ENCODE assay signal across 14 cellular contexts in the genomic region with DNA sequence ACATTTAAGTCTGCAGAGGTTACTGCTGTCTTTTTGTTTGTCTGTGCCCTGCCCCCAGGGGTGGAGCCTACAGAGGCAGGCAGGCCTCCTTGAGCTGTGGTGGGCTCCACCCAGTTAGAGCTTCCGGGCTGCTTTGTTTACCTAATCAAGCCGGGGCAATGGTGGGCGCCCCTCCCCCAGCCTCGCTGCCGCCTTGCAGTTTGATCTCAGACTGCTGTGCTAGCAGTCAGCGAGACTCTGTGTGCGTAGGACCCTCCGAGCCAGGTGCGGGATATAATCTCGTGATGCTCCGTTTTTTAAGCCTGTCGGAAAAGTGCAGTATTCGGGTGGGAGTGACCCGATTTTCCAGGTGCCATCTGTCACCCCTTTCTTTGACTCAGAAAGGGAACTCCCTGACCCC. TPM values are rescaled to one million over a fixed set of nuclear protein-coding genes. Genes with fewer than 3 reads are reported as not detected.
DNase-seq lines count a peak whose midpoint lies in the region; ATAC-seq, FAIRE-seq and TF ChIP-seq lines count a peak whose summit lies in the region.
"Not testable (repeated sequence)": the region's sequence is repeated elsewhere in the genome, so short reads cannot be mapped to it uniquely, and the experiment has no call there.
"Had no signal": no experiment of that assay in that cellular context is flagged by ENCODE, and none has a peak within 500 bp of the region (broad histone marks: within the 10 kb centered on the region; RNA-seq: fewer than 3 reads in every experiment).

No MANE protein-coding gene starts in this region.

- not testable (repeated sequence) for H3F3A ChIP-seq in SK-N-SH (replicated peaks; ENCODE audit: insufficient read depth)

- not testable (repeated sequence) for H3K79me1 ChIP-seq in neuronal stem cell (ENCODE audit: low read depth, low read length)

- CTCF ChIA-PET in SK-N-SH (lab: Yijun Ruan, JAX); HepG2 (lab: Yijun Ruan, JAX; ENCODE audit: low intra/inter-chr PET ratio, low total read pairs): not testable (repeated sequence)

- not testable (repeated sequence) for TF ChIP-seq RAD21 in SK-N-SH (IDR thresholded peaks at IDR 0.05; ENCODE audit: low read length); HepG2 (CRISPR knock-in tag; IDR thresholded peaks at IDR 0.05)

- TF ChIP-seq EP300 in SK-N-SH (IDR thresholded peaks at IDR 0.05; ENCODE audit: borderline replicate concordance in 1 of 2, low read depth in 1 of 2, low read length in 1 of 2); HepG2 (IDR thresholded peaks at IDR 0.05; ENCODE audit: low read depth in 2 of 2, low read length in 2 of 2); HepG2 (CRISPR knock-in tag; IDR thresholded peaks at IDR 0.05; ENCODE audit: borderline replicate concordance): not testable (repeated sequence)

- not testable (repeated sequence) for H4K91ac ChIP-seq in neuronal stem cell (ENCODE audit: low read depth, low read length, poor library complexity)

- TF ChIP-seq CTCF in KMS-11 (conservative IDR thresholded peaks at IDR 0.05; ENCODE audit: low read depth, low read length); SK-N-SH (IDR thresholded peaks at IDR 0.05); chondrocyte (IDR thresholded peaks at IDR 0.05); glutamatergic neuron (IDR thresholded peaks at IDR 0.05; ENCODE audit: partially characterized antibody, unreplicated experiment); HepG2 (CRISPR knock-in tag; IDR thresholded peaks at IDR 0.05): not testable (repeated sequence)

- H3K4ac ChIP-seq in neuronal stem cell (ENCODE audit: low read length), result not testable (repeated sequence)

- H2AFZ ChIP-seq in KMS-11 (ENCODE audit: low read depth), result peak overlapping the region; percentile 56; the same call in 1 of the 2 replicates
- H2AFZ ChIP-seq in SK-N-SH (ENCODE audit: low read depth); HepG2 (ENCODE audit: low read length): not testable (repeated sequence)
- peak overlapping the region; percentile 76 for H2AFZ ChIP-seq in neuronal stem cell (ENCODE audit: low read length)

- H3K36me3 ChIP-seq in KMS-11 (ENCODE audit: insufficient read depth); SK-N-SH (replicated peaks in 1 of 2; ENCODE audit: control insufficient read depth in 1 of 2, insufficient read depth in 2 of 2, low read length in 1 of 2); HepG2 (replicated peaks in 1 of 2; ENCODE audit: control insufficient read depth in 1 of 2, insufficient read depth in 2 of 2, low read length in 2 of 2); neuronal stem cell (replicated peaks in 1 of 2; ENCODE audit: control insufficient read depth in 2 of 2, insufficient read depth in 2 of 2, low read length in 2 of 2): not testable (repeated sequence)

- in situ Hi-C loops in HepG2 (cut with HindIII; ENCODE audit: extremely low pct_ligation_motif_present, low pct_unique_long_range_greater_than_20kb), result not testable (repeated sequence)

- not testable (repeated sequence) for H3K14ac ChIP-seq in neuronal stem cell (ENCODE audit: low read length)

- not testable (repeated sequence) for H2BK12ac ChIP-seq in neuronal stem cell (ENCODE audit: low read length)

- POLR2A ChIA-PET in SK-N-SH (lab: Yijun Ruan, JAX); HepG2 (lab: Yijun Ruan, JAX): not testable (repeated sequence)

- not testable (repeated sequence) for H3K27ac Mint-ChIP-seq in chondrocyte (ENCODE audit: unreplicated experiment)
- peak overlapping the region; percentile 82 for H3K27ac Mint-ChIP-seq in glutamatergic neuron (ENCODE audit: unreplicated experiment)

- peak; percentile 59 for DNase-seq in ELF-1 (ENCODE audit: low read depth, low spot score)
- not testable (repeated sequence) for DNase-seq in SK-N-SH; chondrocyte (ENCODE audit: low spot score); HepG2 (ENCODE audit: low spot score); neuronal stem cell (ENCODE audit: low spot score)
- DNase-seq in glutamatergic neuron, result peak; percentile 48

- peak overlapping the region; percentile 28; the same call in 1 of the 2 replicates for H3K27ac ChIP-seq in KMS-11
- H3K27ac ChIP-seq in SK-N-SH (ENCODE audit: low read depth in 2 of 2, low read length in 1 of 2); HepG2 (ENCODE audit: extremely low read length, insufficient read depth, low read length); neuronal stem cell (replicated peaks; ENCODE audit: low read length): not testable (repeated sequence)

- H3K27me3 ChIP-seq in KMS-11 (ENCODE audit: insufficient read depth, low read depth); SK-N-SH (ENCODE audit: insufficient read depth); HepG2 (ENCODE audit: control insufficient read depth in 1 of 2, insufficient read depth in 2 of 2, low read length in 2 of 2); neuronal stem cell (ENCODE audit: control insufficient read depth in 3 of 3, insufficient read depth in 3 of 3, low read depth in 1 of 3, low read length in 3 of 3): not testable (repeated sequence)

- TF ChIP-seq POLR2A in HepG2 (IDR thresholded peaks at IDR 0.05; ENCODE audit: insufficient read depth in 1 of 2, low read depth in 2 of 2, low read length in 2 of 2), result not testable (repeated sequence)

- not testable (repeated sequence) for H3K23ac ChIP-seq in neuronal stem cell (ENCODE audit: low read depth, low read length, poor library complexity)

- H3K4me1 ChIP-seq in KMS-11 (ENCODE audit: low read depth, poor library complexity, severe bottlenecking); SK-N-SH (ENCODE audit: control insufficient read depth in 1 of 2, insufficient read depth in 2 of 2, low read depth in 1 of 2, low read length in 1 of 2); HepG2 (ENCODE audit: insufficient read depth, low read length); neuronal stem cell (ENCODE audit: control insufficient read depth in 2 of 2, insufficient read depth in 1 of 2, low read depth in 1 of 2, low read length in 2 of 2): not testable (repeated sequence)

- H3K4me3 ChIP-seq in KMS-11 (IDR thresholded peaks at IDR 0.05; ENCODE audit: insufficient read depth, low read depth, low read length); HepG2 (replicated peaks in 1 of 3; ENCODE audit: insufficient read depth in 1 of 3, low read depth in 2 of 3, low read length in 3 of 3); neuronal stem cell (ENCODE audit: low read length in 2 of 2): not testable (repeated sequence)
- H3K4me3 ChIP-seq in SK-N-SH (ENCODE audit: low read depth in 2 of 2, low read length in 1 of 2), result peak overlapping the region; percentile 20 to 40; a peak in 3 of 4 replicates

- H3K36me3 Mint-ChIP-seq in chondrocyte (ENCODE audit: low read depth); glutamatergic neuron (ENCODE audit: unreplicated experiment): not testable (repeated sequence)

- H3K4me1 Mint-ChIP-seq in chondrocyte (ENCODE audit: low read depth); glutamatergic neuron (ENCODE audit: low read depth, unreplicated experiment): not testable (repeated sequence)

- H3K79me2 ChIP-seq in KMS-11 (ENCODE audit: insufficient read depth, low read depth); SK-N-SH (ENCODE audit: insufficient read depth); HepG2 (ENCODE audit: insufficient read depth, low read length): not testable (repeated sequence)

- H3K9me3 Mint-ChIP-seq in chondrocyte (ENCODE audit: low read depth); glutamatergic neuron (ENCODE audit: unreplicated experiment): not testable (repeated sequence)

- 5% methylated on average over 11 of the region's 14 CpGs for WGBS in SK-N-SH (ENCODE audit: low lambda C conversion rate)
- no CpG with 5 or more reads among the region's 14 CpGs for WGBS in HepG2 (ENCODE audit: low lambda C conversion rate)
- WGBS in neuronal stem cell (ENCODE audit: extremely low coverage in 2 of 2, insufficient read length in 2 of 2, insufficient replicate concordance in 1 of 2), 2 donors, result no CpG with 5 or more reads among the region's 14 CpGs

- not testable (repeated sequence) for H3K9me3 ChIP-seq in SK-N-SH; HepG2 (ENCODE audit: low read length); neuronal stem cell (replicated peaks in 1 of 2; ENCODE audit: control insufficient read depth in 2 of 2, insufficient read depth in 1 of 2, low read depth in 1 of 2, low read length in 2 of 2)

- not testable (repeated sequence) for H2AK5ac ChIP-seq in neuronal stem cell (ENCODE audit: low read depth, low read length)

- not testable (repeated sequence) for H4K8ac ChIP-seq in neuronal stem cell (ENCODE audit: low read depth, low read length)

- H4K20me1 ChIP-seq in KMS-11 (ENCODE audit: insufficient read depth); SK-N-SH (ENCODE audit: insufficient read depth); HepG2 (ENCODE audit: insufficient read depth, low read length): not testable (repeated sequence)

- not testable (repeated sequence) for H2BK120ac ChIP-seq in neuronal stem cell (ENCODE audit: low read depth, low read length)

- H3K4me2 ChIP-seq in KMS-11, result peak overlapping the region; percentile 1; the same call in 1 of the 2 replicates
- not testable (repeated sequence) for H3K4me2 ChIP-seq in SK-N-SH; neuronal stem cell (ENCODE audit: insufficient read depth, low read length, poor library complexity, severe bottlenecking)
- H3K4me2 ChIP-seq in HepG2 (ENCODE audit: low read depth, low read length), result 0 out of 2 replicates have a peak overlapping the region, but pooled peaks have one; percentile 32

- BruUV-seq in HepG2 (replicated peaks; lab: Mats Ljungman, UMichigan), result not testable (repeated sequence)

- intact Hi-C loops in HepG2 (cut with micrococcal nuclease; ENCODE audit: unreplicated experiment), result not testable (repeated sequence)

- not testable (repeated sequence) for FAIRE-seq in HepG2 (lab: Jason Lieb, UNC)

- H2BK5ac ChIP-seq in neuronal stem cell (ENCODE audit: low read length), result not testable (repeated sequence)

- not testable (repeated sequence) for H3K27me3 Mint-ChIP-seq in chondrocyte (ENCODE audit: low read depth); glutamatergic neuron (ENCODE audit: unreplicated experiment)

- peak overlapping the region; percentile 59; the same call in 1 of the 2 replicates for H3K9ac ChIP-seq in KMS-11
- H3K9ac ChIP-seq in SK-N-SH; HepG2 (ENCODE audit: insufficient read depth, low read depth, low read length); neuronal stem cell (ENCODE audit: low read depth, low read length, poor library complexity): not testable (repeated sequence)

- H3K4me3 Mint-ChIP-seq in chondrocyte (ENCODE audit: unreplicated experiment) (peak overlapping the region; percentile 62), glutamatergic neuron (ENCODE audit: unreplicated experiment) (peak overlapping the region; percentile 77)

- ATAC-seq in HepG2, result not testable (repeated sequence)

- not testable (repeated sequence) for H3K18ac ChIP-seq in neuronal stem cell (ENCODE audit: low read length)

- H3K9me2 ChIP-seq in SK-N-SH, result not testable (repeated sequence)

- not testable (repeated sequence) for H2BK15ac ChIP-seq in neuronal stem cell (ENCODE audit: low read length)

RNA-seq across cellular contexts. Expression of a gene that starts 36.2 kb away (rescaled TPM):
- polyA plus RNA-seq in SK-N-SH (2012; rRNA removed) (not detected in 2 replicates), HepG2 (2011; rRNA removed) (not detected in 2 replicates)
- polyA plus RNA-seq in SK-N-SH (2012; cell fraction: cytosol; rRNA removed), result 0.05 and 0.10 TPM in 2 replicates
- not detected in 2 replicates for polyA plus RNA-seq in SK-N-SH (2012; cell fraction: nucleus; rRNA removed)
- total RNA-seq in chondrocyte (not detected in 3 replicates), glutamatergic neuron (ENCODE audit: unreplicated experiment) (not detected), HepG2 (2016; rRNA removed; fragmentation: Illumina TruSeq; extraction: Trizol) (not detected in 2 replicates)
- total RNA-seq in HepG2 (2016; cell fraction: cytosol; rRNA removed; fragmentation: Illumina TruSeq; extraction: Trizol; ENCODE audit: low read depth), result not detected in 2 replicates
- not detected in 2 replicates for total RNA-seq in HepG2 (2016; cell fraction: insoluble cytoplasmic fraction; rRNA removed; fragmentation: Illumina TruSeq; extraction: Trizol)
- total RNA-seq in HepG2 (2016; cell fraction: membrane; rRNA removed; fragmentation: Illumina TruSeq; extraction: Trizol), result not detected in 2 replicates
- not detected in 2 replicates for total RNA-seq in HepG2 (2016; cell fraction: nucleus; rRNA removed; fragmentation: Illumina TruSeq; extraction: Trizol)
- polyA plus RNA-seq in HepG2 (2011; cell fraction: cytosol; rRNA removed), result not detected in 2 replicates
- not detected in 2 replicates for polyA plus RNA-seq in HepG2 (2011; cell fraction: nucleus; rRNA removed)
- not detected in 2 replicates for polyA plus RNA-seq in HepG2 (2012)
- not detected in 2 replicates for polyA plus RNA-seq in HepG2 (2016; cell fraction: cytosol; fragmentation: Illumina TruSeq; extraction: Trizol; ENCODE audit: low read depth)
- polyA plus RNA-seq in HepG2 (2016; cell fraction: insoluble cytoplasmic fraction; fragmentation: Illumina TruSeq; extraction: Trizol; ENCODE audit: low read depth), result not detected in 2 replicates
- not detected in 2 replicates for polyA plus RNA-seq in HepG2 (2016; cell fraction: membrane; fragmentation: Illumina TruSeq; extraction: Trizol; ENCODE audit: low read depth)
- polyA plus RNA-seq in HepG2 (2016; cell fraction: nucleus; fragmentation: Illumina TruSeq; extraction: Trizol; ENCODE audit: insufficient read depth, low read depth), result not detected in 2 replicates
- polyA minus RNA-seq in HepG2 (2011; rRNA and poly(A)+ RNA removed; ENCODE audit: low replicate concordance), result not detected in 2 replicates
- not detected in 2 replicates for polyA minus RNA-seq in HepG2 (2011; cell fraction: cytosol; rRNA and poly(A)+ RNA removed)
- polyA minus RNA-seq in HepG2 (2011; cell fraction: nucleus; rRNA and poly(A)+ RNA removed), result not detected in 2 replicates
- polyA plus RNA-seq in neuronal stem cell (2013, experiment 1 of 2), result 0.26 TPM
- polyA plus RNA-seq in neuronal stem cell (2013, experiment 2 of 2), result 0.28 TPM
- total RNA-seq: IMR-90, LHCN-M2, OCI-LY7, Right ventricle myocardium inferior, SK-MEL-5 had no signal
- polyA plus RNA-seq: AG04450, CD14-positive monocyte, IMR-90 had no signal
